ENCODE assay signal across 8 cellular contexts in the genomic region with DNA sequence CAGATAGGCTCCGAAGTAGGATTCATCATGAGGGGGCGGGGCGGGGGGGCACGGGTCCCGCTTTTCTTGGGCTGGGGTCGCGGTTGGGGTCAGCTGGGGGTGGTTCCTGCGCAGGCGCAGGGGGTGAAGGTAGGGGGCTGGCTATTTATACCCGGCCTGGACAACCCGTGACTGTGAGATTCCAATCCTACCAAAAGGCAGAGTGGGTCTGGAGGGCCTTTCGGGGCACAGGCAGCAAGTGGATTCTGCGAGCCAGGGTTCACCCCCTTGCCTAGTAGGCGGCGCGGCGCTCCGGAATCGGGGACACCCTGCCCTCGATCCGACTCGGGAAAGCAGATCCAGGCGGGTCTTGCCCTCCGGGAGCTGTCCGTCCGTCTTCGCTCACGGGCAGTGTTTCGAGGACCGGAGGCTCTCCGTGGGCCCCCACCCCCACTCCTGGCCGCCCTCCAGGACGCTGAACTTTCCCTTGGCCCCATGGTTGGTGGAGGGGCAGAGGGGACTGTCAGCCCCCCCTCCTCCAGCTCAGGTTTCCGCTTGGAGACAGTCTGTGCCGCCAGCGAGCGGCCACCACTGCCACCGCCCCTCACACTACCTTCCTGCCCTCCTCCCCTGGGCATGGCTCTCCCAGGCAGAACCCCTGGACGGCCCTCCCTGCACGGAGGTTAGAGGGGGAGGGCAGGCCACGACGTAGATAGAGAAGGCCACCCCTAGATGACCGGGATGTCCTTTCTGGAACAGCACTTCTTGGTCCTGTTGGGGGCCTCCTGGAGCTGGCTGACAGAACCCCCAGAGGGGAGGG.
DNase-seq lines count a peak whose midpoint lies in the region; ATAC-seq and TF ChIP-seq lines count a peak whose summit lies in the region.

No MANE protein-coding gene starts in this region.

- no peaks in the 10 kb centered on the region for H3K27me3 ChIP-seq in Loucy (ENCODE audit: insufficient read depth, low read length, poor library complexity, severe bottlenecking)
- peaks cover 0 to 13% of the 10 kb centered on the region in 2 donors for H3K27me3 ChIP-seq in duodenal mucosa (ENCODE audit: control insufficient read depth in 1 of 2, insufficient read depth in 2 of 2, low read length in 2 of 2)
- no peaks in the 10 kb centered on the region for H3K27me3 ChIP-seq in mucosa of rectum (ENCODE audit: control insufficient read depth in 2 of 2, insufficient read depth in 2 of 2, low read length in 2 of 2)

- H3K4me1 ChIP-seq in Loucy (ENCODE audit: insufficient read depth, low read length, poor library complexity, severe bottlenecking) (peaks cover 13% of the 10 kb centered on the region), duodenal mucosa (ENCODE audit: control insufficient read depth in 1 of 2, insufficient read depth in 2 of 2, low read length in 2 of 2) (peaks cover 21 to 35% of the 10 kb centered on the region in 2 donors), mucosa of rectum (ENCODE audit: control insufficient read depth in 2 of 2, insufficient read depth in 2 of 2, low read length in 2 of 2) (peaks cover 28 to 35% of the 10 kb centered on the region in 2 donors)

- peak overlapping the region; percentile 90 for H3K4me2 ChIP-seq in Loucy (ENCODE audit: low read depth, low read length, poor library complexity, severe bottlenecking)

- H3K9ac ChIP-seq in Loucy (ENCODE audit: low read depth, low read length, poor library complexity, severe bottlenecking) (no peak overlapping the region), duodenal mucosa (ENCODE audit: low read depth in 1 of 2, low read length in 2 of 2) (peak overlapping the region; percentile 26 to 48), mucosa of rectum (ENCODE audit: low read depth in 1 of 2, low read length in 2 of 2) (peak overlapping the region; percentile 0 to 64)

- H3K36me3 ChIP-seq in Loucy (ENCODE audit: insufficient read depth, low read length) (no peaks in the 10 kb centered on the region), duodenal mucosa (ENCODE audit: control insufficient read depth in 1 of 2, insufficient read depth in 2 of 2, low read length in 2 of 2) (no peaks in the 10 kb centered on the region), mucosa of rectum (ENCODE audit: control insufficient read depth in 2 of 2, insufficient read depth in 2 of 2, low read length in 2 of 2) (no peaks in the 10 kb centered on the region)

- ATAC-seq in HG03469 (IDR thresholded peaks at IDR 0.05; ENCODE audit: unreplicated experiment): no peak

- H2AFZ ChIP-seq in Loucy (ENCODE audit: low read length): peak overlapping the region; percentile 67

- H3K9me3 ChIP-seq in Loucy (ENCODE audit: insufficient read depth, low read depth, low read length): no peaks in the 10 kb centered on the region
- H3K9me3 ChIP-seq in duodenal mucosa (ENCODE audit: control insufficient read depth in 1 of 2, low read length in 2 of 2): no peaks in the 10 kb centered on the region
- no peaks in the 10 kb centered on the region for H3K9me3 ChIP-seq in mucosa of rectum (ENCODE audit: control insufficient read depth in 2 of 2, low read length in 2 of 2)

- H3K9me2 ChIP-seq in Loucy (replicated peaks; ENCODE audit: low read depth, low read length): no peaks in the 10 kb centered on the region

- H4K20me1 ChIP-seq in Loucy (ENCODE audit: insufficient read depth, low read length, poor library complexity, severe bottlenecking): no peaks in the 10 kb centered on the region

- DNase-seq in AG10803 (ENCODE audit: low read depth) (no peak), NCI-H187 treated with DMSO at 0.1 percent for 48 hours (lab: John Stamatoyannopoulos, UW) (no peak), ACHN (no peak), pons (ENCODE audit: low spot score) (no peak)

- no peaks in the 10 kb centered on the region for H3K79me2 ChIP-seq in Loucy (ENCODE audit: insufficient read depth, low read length)

- 0 out of 2 replicates have a peak, but pooled peaks cover 3% of the 10 kb centered on the region for H3F3A ChIP-seq in Loucy (ENCODE audit: low read depth)

- H3K27ac ChIP-seq in duodenal mucosa (ENCODE audit: low read depth, low read length) (no peak overlapping the region), mucosa of rectum (ENCODE audit: low read depth in 2 of 2, low read length in 2 of 2) (peak overlapping the region; percentile 17 to 29)

- TF ChIP-seq CTCF in AG10803 (conservative IDR thresholded peaks at IDR 0.05; ENCODE audit: low read length): no peak
- TF ChIP-seq CTCF in Loucy (conservative IDR thresholded peaks at IDR 0.05; ENCODE audit: low read length): no peak

- H3K4me3 ChIP-seq in AG10803 (ENCODE audit: low read length): peak overlapping the region; percentile 58
- peak overlapping the region; percentile 69 for H3K4me3 ChIP-seq in Loucy (ENCODE audit: low read length, poor library complexity, severe bottlenecking)
- peak overlapping the region; percentile 56 to 77 for H3K4me3 ChIP-seq in duodenal mucosa (ENCODE audit: low read depth in 1 of 2, low read length in 2 of 2)
- peak overlapping the region; percentile 62 to 67 for H3K4me3 ChIP-seq in mucosa of rectum (ENCODE audit: low read length in 2 of 2)

- in situ Hi-C loops in ACHN (cut with HindIII; ENCODE audit: low pct_ligation_motif_present, low pct_unique_long_range_greater_than_20kb, low sequenced_read_pairs): no loop called here
